Comparison of ENCODE assay signal across 1 cellular context in genomic region chr16:11615756-11616447, GRCh38.
TF ChIP-seq lines count a peak whose summit lies in the region.

No MANE protein-coding gene starts in this region.

TF ChIP-seq in H1, 55 proteins besides CTCF, POLR2A, EP300 and RAD21 (continued from another document):
- TF ChIP-seq YY1 (IDR thresholded peaks at IDR 0.05; ENCODE audit: low read depth, low read length) (no peak), EZH2 (IDR thresholded peaks at IDR 0.05; ENCODE audit: low read depth, low read length, severe bottlenecking) (no peak), CHD2 (IDR thresholded peaks at IDR 0.05; ENCODE audit: low read length) (no peak), CEBPB (IDR thresholded peaks at IDR 0.05; ENCODE audit: low read depth, low read length) (no peak), RXRA (IDR thresholded peaks at IDR 0.05; ENCODE audit: insufficient read depth, low read depth, low read length) (no peak), ASH2L (IDR thresholded peaks at IDR 0.05; ENCODE audit: low read length) (no peak), HDAC2 (IDR thresholded peaks at IDR 0.05; ENCODE audit: borderline replicate concordance in 1 of 2, low read depth in 2 of 2, low read length in 2 of 2) (no peak), POU5F1 (IDR thresholded peaks at IDR 0.05; ENCODE audit: low read depth, low read length) (peak; percentile 45; the same call in 1 of the 2 replicates), BACH1 (IDR thresholded peaks at IDR 0.05; ENCODE audit: low read length) (no peak), KDM1A (IDR thresholded peaks at IDR 0.05; ENCODE audit: borderline replicate concordance, low read length) (peak; percentile 67; the same call in 1 of the 2 replicates), RFX5 (IDR thresholded peaks at IDR 0.05; ENCODE audit: borderline replicate concordance, low read depth, low read length) (no peak), NANOG (IDR thresholded peaks at IDR 0.05; ENCODE audit: insufficient read depth, low read depth, low read length, poor library complexity, severe bottlenecking) (peak; percentile 19), BCL11A (IDR thresholded peaks at IDR 0.05; ENCODE audit: low read depth in 2 of 2, low read length in 2 of 2) (peak in 1 of 2 experiments; percentile 45), TEAD4 (IDR thresholded peaks at IDR 0.05; ENCODE audit: low read depth, low read length) (peak; percentile 40; the same call in 1 of the 2 replicates), CHD1 (IDR thresholded peaks at IDR 0.05; ENCODE audit: low read depth, low read length) (no peak), JUN (IDR thresholded peaks at IDR 0.05; ENCODE audit: low read depth, low read length) (peak; percentile 94), SUZ12 (IDR thresholded peaks at IDR 0.05; ENCODE audit: low read length) (no peak), CREB1 (IDR thresholded peaks at IDR 0.05) (peak; percentile 22; the same call in 1 of the 2 replicates), EGR1 (IDR thresholded peaks at IDR 0.05; ENCODE audit: borderline replicate concordance, low read depth, low read length) (no peak), TAF1 (IDR thresholded peaks at IDR 0.05; ENCODE audit: low read depth, low read length) (no peak), SP1 (IDR thresholded peaks at IDR 0.05; ENCODE audit: low read depth, low read length) (peak; percentile 55; the same call in 1 of the 2 replicates)
